Comparison of ENCODE assay signal across 26 cellular contexts in genomic region chr9:89686621-89687020, GRCh38.
A peak's percentile ranks its signal among the peaks of the same experiment; 100 is the strongest.
DNase-seq lines count a peak whose midpoint lies in the region; ATAC-seq and TF ChIP-seq lines count a peak whose summit lies in the region.
"Had no signal": no experiment of that assay in that cellular context is flagged by ENCODE, and none has a peak within 500 bp of the region (broad histone marks: within the 10 kb centered on the region; RNA-seq: fewer than 3 reads in every experiment).

No MANE protein-coding gene starts in this region.

- H3K4ac ChIP-seq in trophoblast cell (ENCODE audit: low read depth, low read length), result peak overlapping the region; percentile 80

- peak overlapping the region; percentile 45 for H4K12ac ChIP-seq in trophoblast cell (ENCODE audit: low read depth, low read length)

- DNase-seq in RWPE2 (ENCODE audit: low spot score) (peak; percentile 43), glutamatergic neuron (no peak), trophoblast cell (no peak), NCI-H2107 treated with DMSO at 0.1 percent for 48 hours (lab: John Stamatoyannopoulos, UW; ENCODE audit: unreplicated experiment) (no peak), SHP77 treated with DMSO at 0.1 percent for 48 hours (lab: John Stamatoyannopoulos, UW) (no peak)
- DNase-seq in effector memory CD4-positive, alpha-beta T cell, result no peak
- DNase-seq: activated CD4-positive, alpha-beta T cell treated with anti-CD3 and anti-CD28 coated beads, Interleukin-2, amount 10 ng/mL, durations not matched to agents 7 days and 5 days; activated naive CD4-positive, alpha-beta T cell treated with Interleukin-2 at 50 U/mL for 16 hours; activated T-cell treated with anti-CD3 and anti-CD28 coated beads, Interleukin-2, amount 50 U/mL, for 48 hours; amniotic stem cell; effector memory CD8-positive, alpha-beta T cell; heart right ventricle; NCI-H1436; SIG-M5; T1000; upper lobe of left lung had no signal

- H3K27ac ChIP-seq in BLaER1 treated with 17β-estradiol and CSF1 and Interleukin-3, amounts not matched to agents 10 nM and 100 nM, result peak overlapping the region in 1 of 11 experiments; percentile 25; a peak in 2 of 22 replicates
- H3K27ac ChIP-seq in RWPE2 (ENCODE audit: poor library complexity, severe bottlenecking) (peak overlapping the region; percentile 61), trophoblast cell (ENCODE audit: low read depth, low read length) (peak overlapping the region; percentile 37)
- no peak overlapping the region for H3K27ac ChIP-seq in effector memory CD4-positive, alpha-beta T cell (ENCODE audit: insufficient read depth, low read length, poor library complexity, severe bottlenecking)
- H3K27ac ChIP-seq: foreskin keratinocyte, HL-60, neutrophil, PC-9, upper lobe of left lung had no signal

- peaks cover 30% of the 10 kb centered on the region for H3K79me1 ChIP-seq in trophoblast cell (ENCODE audit: low read length)

- peak overlapping the region; percentile 94 for H2AK5ac ChIP-seq in trophoblast cell (ENCODE audit: low read length)

- peak overlapping the region; percentile 93 for H3K14ac ChIP-seq in trophoblast cell (ENCODE audit: low read length)

- H3K36me3 Mint-ChIP-seq in glutamatergic neuron (ENCODE audit: unreplicated experiment), result no peaks in the 10 kb centered on the region
- H3K36me3 Mint-ChIP-seq: CD14-positive monocyte, memory B cell had no signal

- peak overlapping the region; percentile 94 for H2BK5ac ChIP-seq in trophoblast cell (ENCODE audit: low read depth, low read length, poor library complexity)

- no peak overlapping the region for H3K27ac Mint-ChIP-seq in glutamatergic neuron (ENCODE audit: unreplicated experiment)
- H3K27ac Mint-ChIP-seq: activated CD4-positive, alpha-beta T cell treated with anti-CD3 and anti-CD28 coated beads, Interleukin-2, amount 10 ng/mL, durations not matched to agents 7 days and 5 days; CD14-positive monocyte; memory B cell had no signal

- H2BK120ac ChIP-seq in trophoblast cell (ENCODE audit: insufficient read depth, low read length, poor library complexity), result peak overlapping the region; percentile 98

- H3K27me3 Mint-ChIP-seq in glutamatergic neuron (ENCODE audit: unreplicated experiment), result no peaks in the 10 kb centered on the region

- peak overlapping the region; percentile 28 for H3K4me3 Mint-ChIP-seq in glutamatergic neuron (ENCODE audit: unreplicated experiment)
- H3K4me3 Mint-ChIP-seq: activated CD4-positive, alpha-beta T cell treated with anti-CD3 and anti-CD28 coated beads, Interleukin-2, amount 10 ng/mL, durations not matched to agents 7 days and 5 days; CD14-positive monocyte; effector memory CD8-positive, alpha-beta T cell; memory B cell; WTC11 had no signal

- peak overlapping the region; percentile 79 for H4K8ac ChIP-seq in trophoblast cell (ENCODE audit: low read depth, low read length)

- H3K4me1 Mint-ChIP-seq in glutamatergic neuron (ENCODE audit: low read depth, unreplicated experiment), result peaks cover 28% of the 10 kb centered on the region
- H3K4me1 Mint-ChIP-seq: CD14-positive monocyte had no signal

- peak overlapping the region; percentile 99 for H4K91ac ChIP-seq in trophoblast cell (ENCODE audit: low read depth, low read length)

- H3K9ac ChIP-seq in BLaER1 treated with 17β-estradiol and CSF1 and Interleukin-3, amounts not matched to agents 10 nM and 100 nM, result no peak overlapping the region
- H3K9ac ChIP-seq in trophoblast cell (ENCODE audit: low read length), result no peak overlapping the region

- H3K4me2 ChIP-seq in BLaER1 treated with 17β-estradiol and CSF1 and Interleukin-3, amounts not matched to agents 10 nM and 100 nM, result peak overlapping the region in 9 of 11 experiments; percentile 1 to 44 (median 17); a peak in 7 of 22 replicates
- H3K4me2 ChIP-seq in trophoblast cell (ENCODE audit: low read length), result no peak overlapping the region
- H3K4me2 ChIP-seq: PC-9 had no signal

- no peaks in the 10 kb centered on the region for H4K20me1 ChIP-seq in BLaER1 treated with 17β-estradiol and CSF1 and Interleukin-3, amounts not matched to agents 10 nM and 100 nM

- H3K36me3 ChIP-seq in BLaER1 treated with 17β-estradiol and CSF1 and Interleukin-3, amounts not matched to agents 10 nM and 100 nM, result no peaks in the 10 kb centered on the region
- no peaks in the 10 kb centered on the region for H3K36me3 ChIP-seq in RWPE2 (ENCODE audit: low read depth)
- no peaks in the 10 kb centered on the region for H3K36me3 ChIP-seq in trophoblast cell (ENCODE audit: control insufficient read depth in 1 of 2, insufficient read depth in 2 of 2, low read length in 2 of 2)
- H3K36me3 ChIP-seq in effector memory CD4-positive, alpha-beta T cell (ENCODE audit: control insufficient read depth, insufficient read depth, low read length), result no peaks in the 10 kb centered on the region
- H3K36me3 ChIP-seq: heart right ventricle, neutrophil, upper lobe of left lung had no signal

- H3K4me1 ChIP-seq in BLaER1 treated with 17β-estradiol and CSF1 and Interleukin-3, amounts not matched to agents 10 nM and 100 nM, result peaks cover 0 to 11% (median 10%) of the 10 kb centered on the region in 10 experiments; a peak in 11 of 20 replicates
- peaks cover 16% of the 10 kb centered on the region for H3K4me1 ChIP-seq in RWPE2 (ENCODE audit: insufficient read depth, poor library complexity, severe bottlenecking)
- H3K4me1 ChIP-seq in trophoblast cell (ENCODE audit: control insufficient read depth in 1 of 2, insufficient read depth in 2 of 2, low read length in 2 of 2), result peaks cover 10 to 23% of the 10 kb centered on the region in 2 experiments
- H3K4me1 ChIP-seq in effector memory CD4-positive, alpha-beta T cell (ENCODE audit: control insufficient read depth, insufficient read depth, low read length, poor library complexity, severe bottlenecking), result peaks cover 5% of the 10 kb centered on the region

- WGBS in trophoblast cell (ENCODE audit: extremely low coverage, insufficient coverage, insufficient read length), result no CpG with 5 or more reads among the region's 4 CpGs

- H3K23ac ChIP-seq in trophoblast cell (ENCODE audit: low read length), result no peak overlapping the region

- peak overlapping the region; percentile 94 for H2BK12ac ChIP-seq in trophoblast cell (ENCODE audit: low read length)

- peak overlapping the region; percentile 78 for H2AFZ ChIP-seq in trophoblast cell (ENCODE audit: insufficient read depth, low read length, poor library complexity)
- H2AFZ ChIP-seq: PC-9 had no signal

- peaks cover 3% of the 10 kb centered on the region for H3K9me3 Mint-ChIP-seq in glutamatergic neuron (ENCODE audit: unreplicated experiment)
- H3K9me3 Mint-ChIP-seq: activated CD4-positive, alpha-beta T cell treated with anti-CD3 and anti-CD28 coated beads, Interleukin-2, amount 10 ng/mL, durations not matched to agents 7 days and 5 days; effector memory CD8-positive, alpha-beta T cell; memory B cell; WTC11 had no signal

- TF ChIP-seq CTCF in RWPE2 (IDR thresholded peaks at IDR 0.05; ENCODE audit: poor library complexity, severe bottlenecking), result no peak
- TF ChIP-seq CTCF in glutamatergic neuron (IDR thresholded peaks at IDR 0.05; ENCODE audit: partially characterized antibody, unreplicated experiment), result no peak

- no peaks in the 10 kb centered on the region for H3K27me3 ChIP-seq in BLaER1 treated with 17β-estradiol and CSF1 and Interleukin-3, amounts not matched to agents 10 nM and 100 nM
- H3K27me3 ChIP-seq in RWPE2 (ENCODE audit: insufficient read depth, poor library complexity, severe bottlenecking), result no peaks in the 10 kb centered on the region
- no peaks in the 10 kb centered on the region for H3K27me3 ChIP-seq in trophoblast cell (ENCODE audit: insufficient read depth, low read length)
- no peaks in the 10 kb centered on the region for H3K27me3 ChIP-seq in effector memory CD4-positive, alpha-beta T cell (replicated peaks; ENCODE audit: control insufficient read depth, insufficient read depth, low read length, poor library complexity, severe bottlenecking)
- H3K27me3 ChIP-seq: foreskin keratinocyte, heart right ventricle, neutrophil, upper lobe of left lung had no signal

- ATAC-seq in RWPE2 (ENCODE audit: low read depth), result peak; percentile 16
- ATAC-seq in HG03460 (IDR thresholded peaks at IDR 0.05; ENCODE audit: unreplicated experiment), result no peak
- ATAC-seq: effector memory CD8-positive, alpha-beta T cell; WTC11 had no signal

- peaks cover 5% of the 10 kb centered on the region for H3K79me2 ChIP-seq in trophoblast cell (ENCODE audit: control insufficient read depth, insufficient read depth, low read length, poor library complexity)

- no peak overlapping the region for H3K4me3 ChIP-seq in BLaER1 treated with 17β-estradiol and CSF1 and Interleukin-3, amounts not matched to agents 10 nM and 100 nM
- H3K4me3 ChIP-seq in RWPE2 (ENCODE audit: severe bottlenecking), result no peak overlapping the region
- no peak overlapping the region for H3K4me3 ChIP-seq in trophoblast cell (ENCODE audit: low read depth, low read length)
- no peak overlapping the region for H3K4me3 ChIP-seq in effector memory CD4-positive, alpha-beta T cell (ENCODE audit: insufficient read depth, low read depth, low read length, poor library complexity, severe bottlenecking)
- H3K4me3 ChIP-seq: heart right ventricle, PC-9, skin epidermis, upper lobe of left lung had no signal

- no peaks in the 10 kb centered on the region for H3K9me3 ChIP-seq in BLaER1 treated with 17β-estradiol and CSF1 and Interleukin-3, amounts not matched to agents 10 nM and 100 nM (replicated peaks in 1 of 11)
- no peaks in the 10 kb centered on the region for H3K9me3 ChIP-seq in RWPE2 (ENCODE audit: severe bottlenecking)
- peaks cover 5% of the 10 kb centered on the region for H3K9me3 ChIP-seq in trophoblast cell (ENCODE audit: insufficient read depth, low read depth, low read length)
- H3K9me3 ChIP-seq in effector memory CD4-positive, alpha-beta T cell (ENCODE audit: control insufficient read depth, low read length), result no peaks in the 10 kb centered on the region
- H3K9me3 ChIP-seq: heart right ventricle, neutrophil, upper lobe of left lung had no signal

- peak overlapping the region; percentile 88 for H3K18ac ChIP-seq in trophoblast cell (ENCODE audit: low read length)
